ENCODE assay signal across 20 cellular contexts in genomic region chr16:66932076-66932475, GRCh38. TPM values are rescaled to one million over a fixed set of nuclear protein-coding genes. Genes with fewer than 3 reads are reported as not detected.
DNase-seq lines count a peak whose midpoint lies in the region; ATAC-seq, FAIRE-seq and TF ChIP-seq lines count a peak whose summit lies in the region.
"Had no signal": no experiment of that assay in that cellular context is flagged by ENCODE, and none has a peak within 500 bp of the region (broad histone marks: within the 10 kb centered on the region; RNA-seq: fewer than 3 reads in every experiment).

No MANE protein-coding gene starts in this region.

- DNase-seq in T-helper 1 cell, result no peak
- DNase-seq in K562 (ENCODE audit: extremely low read depth in 1 of 4, low spot score in 3 of 4), result peak in 1 of 4 experiments; percentile 45
- DNase-seq in neural crest cell (ENCODE audit: low read depth, low spot score), result no peak
- no peak for DNase-seq in PC-9
- no peak for DNase-seq in Ammon's horn (ENCODE audit: low spot score)
- DNase-seq in activated CD8-positive, alpha-beta memory T cell treated with anti-CD3 and anti-CD28 coated beads, Interleukin-2, amount 50 U/mL, for 4 hours, result no peak
- DNase-seq: 8988T; central memory CD4-positive, alpha-beta T cell; foreskin keratinocyte; NCI-H1694; NCI-H446 treated with DMSO at 0.1 percent for 48 hours; SJCRH30; stimulated activated CD4-positive, alpha-beta T cell treated with anti-CD3 and anti-CD28 coated beads, Interleukin-2, amount 100 ng/mL, for 24 hours had no signal

- no peak overlapping the region for H3K4me2 ChIP-seq in K562 (ENCODE audit: insufficient read depth, low read length)
- no peak overlapping the region for H3K4me2 ChIP-seq in PC-9

- H3K79me2 ChIP-seq in K562 (ENCODE audit: control insufficient read depth, insufficient read depth, low read length), result peaks cover 46% of the 10 kb centered on the region
- H3K79me2 ChIP-seq in PC-9 (ENCODE audit: low read depth), result peaks cover 39% of the 10 kb centered on the region

- H3K27ac ChIP-seq in HEK293 (ENCODE audit: extremely low read depth, low read depth, low read length) (no peak overlapping the region), K562 (ENCODE audit: extremely low read depth, low read depth, low read length) (no peak overlapping the region), PC-9 (no peak overlapping the region)
- H3K27ac ChIP-seq: foreskin keratinocyte, SJCRH30, thoracic aorta had no signal

- no peak for TF ChIP-seq RAD21 in K562 (CRISPR knock-in tag; conservative IDR thresholded peaks at IDR 0.05 in 1 of 2, IDR thresholded peaks at IDR 0.05 in 1 of 2)

- TF ChIP-seq EP300 in K562 (IDR thresholded peaks at IDR 0.05; ENCODE audit: low read length), result no peak

- peak; percentile 15 for FAIRE-seq in K562 (lab: Jason Lieb, UNC)
- FAIRE-seq: H54 had no signal

- CTCF ChIA-PET in HEK293 (lab: Yijun Ruan, JAX), result interaction anchor here (1.0 to 3.0 kb wide), 2 partner anchors 22 to 37 kb away, joined by 3 to 23 read pairs; no protein-coding TSS in a partner anchor
- CTCF ChIA-PET in K562 (lab: Yijun Ruan, JAX; ENCODE audit: low intra/inter-chr PET ratio), result no interaction called here
- CTCF ChIA-PET in PC-9 (lab: Charles Lee), result no interaction called here

- no peaks in the 10 kb centered on the region for H3K9me3 ChIP-seq in HEK293 (ENCODE audit: control insufficient read depth, insufficient read depth, low read depth, low read length)
- H3K9me3 ChIP-seq in K562 (replicated peaks; ENCODE audit: control insufficient read depth, insufficient read depth, low read depth, low read length), result no peaks in the 10 kb centered on the region
- no peaks in the 10 kb centered on the region for H3K9me3 ChIP-seq in PC-9 (ENCODE audit: insufficient read depth, low read depth)
- H3K9me3 ChIP-seq: SJCRH30, thoracic aorta had no signal

- H3K27me3 Mint-ChIP-seq in T-helper 1 cell treated with Interleukin-12 subunit alpha and Interleukin-12 subunit beta and Interleukin-4 antibody, amounts not matched to agents 30 μg/mL and 1 μg/mL, for 36 hours (ENCODE audit: low read depth), result no peaks in the 10 kb centered on the region
- peaks cover 19% of the 10 kb centered on the region for H3K27me3 Mint-ChIP-seq in neural crest cell (ENCODE audit: low read depth)

- intact Hi-C loops in K562 (cut with micrococcal nuclease) (no loop called here), PC-9 (cut with micrococcal nuclease; ENCODE audit: unreplicated experiment) (loop anchor here (10.0 kb wide), 1 partner anchor 417 kb away; no protein-coding TSS in a partner anchor)

- 45% methylated on average over 4 of the region's 4 CpGs for WGBS in K562 (ENCODE audit: insufficient coverage, low coverage, missing lambda C conversion rate)

- H3K9me3 Mint-ChIP-seq in T-helper 1 cell treated with Interleukin-12 subunit alpha and Interleukin-12 subunit beta and Interleukin-4 antibody, amounts not matched to agents 30 μg/mL and 1 μg/mL, for 36 hours, result no peaks in the 10 kb centered on the region
- no peaks in the 10 kb centered on the region for H3K9me3 Mint-ChIP-seq in neural crest cell

- in situ Hi-C loops in K562 (cut with MboI), result loop anchor here (5.0 kb wide), 1 partner anchor 35 kb away; no protein-coding TSS in a partner anchor

- H3K4me3 ChIP-seq in HEK293 (ENCODE audit: low read depth, low read length), result no peak overlapping the region
- H3K4me3 ChIP-seq in K562, result no peak overlapping the region
- no peak overlapping the region for H3K4me3 ChIP-seq in PC-9
- H3K4me3 ChIP-seq: SJCRH30, thoracic aorta had no signal

- no peak for ATAC-seq in K562
- ATAC-seq: foreskin keratinocyte, sciatic nerve had no signal

- no peak for TF ChIP-seq CTCF in HEK293 (tag by site-specific recombination; IDR thresholded peaks at IDR 0.05)
- TF ChIP-seq CTCF in K562 (IDR thresholded peaks at IDR 0.05 in 2 of 3, conservative IDR thresholded peaks at IDR 0.05 in 1 of 3; ENCODE audit: insufficient read depth in 2 of 3, low read depth in 1 of 3, low read length in 3 of 3), result no peak
- TF ChIP-seq CTCF in neural crest cell (conservative IDR thresholded peaks at IDR 0.05), result no peak
- no peak for TF ChIP-seq CTCF in PC-9 (conservative IDR thresholded peaks at IDR 0.05)

- peaks cover 2% of the 10 kb centered on the region; the same call in 1 of the 2 replicates for H3K4me1 ChIP-seq in HEK293 (ENCODE audit: control insufficient read depth, insufficient read depth, low read length)
- H3K4me1 ChIP-seq in K562 (replicated peaks in 1 of 2; ENCODE audit: control insufficient read depth in 2 of 2, insufficient read depth in 2 of 2, low read length in 2 of 2), result peaks cover 21 to 48% of the 10 kb centered on the region in 2 experiments
- peaks cover 64% of the 10 kb centered on the region for H3K4me1 ChIP-seq in PC-9 (replicated peaks; ENCODE audit: insufficient read depth)

- peaks cover 38% of the 10 kb centered on the region for H3F3A ChIP-seq in PC-9 (ENCODE audit: insufficient read depth, low read depth)

- BruUV-seq in K562 (replicated peaks; lab: Mats Ljungman, UMichigan) (no TSS peak), PC-9 (replicated peaks; lab: Mats Ljungman, UMichigan) (no TSS peak)

- H3K27me3 ChIP-seq in K562 (ENCODE audit: control insufficient read depth in 2 of 2, insufficient read depth in 2 of 2, low read length in 2 of 2) (no peaks in the 10 kb centered on the region), PC-9 (ENCODE audit: insufficient read depth, low read depth) (no peaks in the 10 kb centered on the region)
- H3K27me3 ChIP-seq: foreskin keratinocyte, SJCRH30 had no signal

- peaks cover 4 to 18% of the 10 kb centered on the region in 2 experiments; a peak in 2 of 3 replicates for H3K36me3 ChIP-seq in HEK293 (ENCODE audit: control insufficient read depth in 2 of 2, insufficient read depth in 1 of 2, low read length in 2 of 2)
- H3K36me3 ChIP-seq in K562 (ENCODE audit: control insufficient read depth, insufficient read depth, low read length), result peaks cover 28% of the 10 kb centered on the region; the same call in 2 of the 3 replicates
- no peaks in the 10 kb centered on the region for H3K36me3 ChIP-seq in PC-9 (ENCODE audit: low read depth)
- H3K36me3 ChIP-seq: SJCRH30, thoracic aorta had no signal

- H3K9me2 ChIP-seq in PC-9 (ENCODE audit: insufficient read depth), result no peaks in the 10 kb centered on the region

- H2AFZ ChIP-seq in K562 (ENCODE audit: low read depth, low read length) (no peak overlapping the region), PC-9 (no peak overlapping the region)

- peaks cover 5% of the 10 kb centered on the region; the same call in 1 of the 2 replicates for H4K20me1 ChIP-seq in K562 (replicated peaks; ENCODE audit: control insufficient read depth, insufficient read depth, low read length)
- peaks cover 7% of the 10 kb centered on the region; the same call in 1 of the 2 replicates for H4K20me1 ChIP-seq in PC-9 (ENCODE audit: insufficient read depth)

- POLR2A ChIA-PET in HEK293 (lab: Yijun Ruan, JAX), result no interaction called here
- POLR2A ChIA-PET in K562 (lab: Yijun Ruan, JAX), result interaction anchor here (0.5 to 2.8 kb wide), 5 partner anchors 11 to 38 kb away, joined by 3 to 11 read pairs (median 4); no protein-coding TSS in a partner anchor
- POLR2A ChIA-PET in PC-9 (lab: Charles Lee; ENCODE audit: unreplicated experiment), result no interaction called here

- H3K4me3 Mint-ChIP-seq in T-helper 1 cell treated with Interleukin-12 subunit alpha and Interleukin-12 subunit beta and Interleukin-4 antibody, amounts not matched to agents 30 μg/mL and 1 μg/mL, for 36 hours, result peak overlapping the region; percentile 97
- H3K4me3 Mint-ChIP-seq in neural crest cell, result peak overlapping the region; percentile 97

- peak overlapping the region; percentile 32 for H3K27ac Mint-ChIP-seq in T-helper 1 cell treated with Interleukin-12 subunit alpha and Interleukin-12 subunit beta and Interleukin-4 antibody, amounts not matched to agents 30 μg/mL and 1 μg/mL, for 36 hours
- no peak overlapping the region for H3K27ac Mint-ChIP-seq in neural crest cell (ENCODE audit: unreplicated experiment)

- H3K36me3 Mint-ChIP-seq in T-helper 1 cell treated with Interleukin-12 subunit alpha and Interleukin-12 subunit beta and Interleukin-4 antibody, amounts not matched to agents 30 μg/mL and 1 μg/mL, for 36 hours (ENCODE audit: low read depth), result peaks cover 24% of the 10 kb centered on the region
- no peaks in the 10 kb centered on the region for H3K36me3 Mint-ChIP-seq in neural crest cell (ENCODE audit: low read depth)

- 0 out of 4 replicates have a peak overlapping the region, but pooled peaks of 1 of the 2 experiments have one; percentile 54 for H3K9ac ChIP-seq in K562 (ENCODE audit: insufficient read depth in 1 of 2, low read depth in 2 of 2, low read length in 2 of 2)

- peaks cover 38% of the 10 kb centered on the region for H3K4me1 Mint-ChIP-seq in T-helper 1 cell treated with Interleukin-12 subunit alpha and Interleukin-12 subunit beta and Interleukin-4 antibody, amounts not matched to agents 30 μg/mL and 1 μg/mL, for 36 hours (ENCODE audit: low read depth)
- peaks cover 38% of the 10 kb centered on the region for H3K4me1 Mint-ChIP-seq in neural crest cell

- peaks cover 4% of the 10 kb centered on the region for H3K9me1 ChIP-seq in K562 (ENCODE audit: control insufficient read depth, insufficient read depth, low read length)

- TF ChIP-seq POLR2A in K562 (conservative IDR thresholded peaks at IDR 0.05), result no peak

RNA-seq across cellular contexts. Expression of gene CIAO2B, which starts 2.1 kb away (rescaled TPM):
- total RNA-seq in K562 (2011; cell fraction: chromatin; rRNA removed; ENCODE audit: low replicate concordance), result 10.4 and 40.1 TPM in 2 replicates
- 65.7 and 75.7 TPM in 2 replicates for total RNA-seq in K562 (2011; cell fraction: nucleolus; rRNA removed)
- total RNA-seq in K562 (2011; cell fraction: nucleoplasm; rRNA removed), result 39.2 and 45.6 TPM in 2 replicates
- total RNA-seq in K562 (2014; rRNA removed) (147 and 189 TPM in 2 replicates), K562 (2014; rRNA removed; fragmentation: Illumina TruSeq; extraction: Trizol) (57.6 and 86.8 TPM in 2 replicates), K562 (2015; rRNA removed; fragmentation: Illumina TruSeq; extraction: Trizol) (104 and 111 TPM in 2 replicates), K562 (2021) (99.4 and 104 TPM in 2 replicates), neural crest cell (73.8 and 77.5 TPM in 2 replicates), PC-9 (2021) (81.7 and 87.1 TPM in 2 replicates)
- polyA plus RNA-seq in K562 (2011; rRNA removed) (146 and 161 TPM in 2 replicates), K562 (2014; fragmentation: Illumina TruSeq; extraction: Trizol) (113 and 154 TPM in 2 replicates), K562 (2014; fragmentation: Nextera tagmentation; extraction: Ambion mirVana) (100 to 1,000 TPM; 104 to 122 TPM), K562 (2014; rRNA removed) (182 and 250 TPM in 2 replicates)
- 295 and 471 TPM in 2 replicates for polyA plus RNA-seq in K562 (2011; cell fraction: cytosol; rRNA removed)
- polyA plus RNA-seq in K562 (2011; cell fraction: nucleus; rRNA removed), result 117 and 133 TPM in 2 replicates
- 198 and 206 TPM in 2 replicates for polyA plus RNA-seq in K562 (2012)
- 67.2 and 95.6 TPM in 2 replicates for polyA minus RNA-seq in K562 (2011; rRNA and poly(A)+ RNA removed)
- 68.9 and 80.4 TPM in 2 replicates for polyA minus RNA-seq in K562 (2011; cell fraction: cytosol; rRNA and poly(A)+ RNA removed)
- 16.6 and 19.4 TPM in 2 replicates for polyA minus RNA-seq in K562 (2011; cell fraction: nucleus; rRNA and poly(A)+ RNA removed)

RNA-seq across cellular contexts. Expression of gene CES2, which starts 3.2 kb away (rescaled TPM):
- total RNA-seq in K562 (2011; cell fraction: chromatin; rRNA removed; ENCODE audit: low replicate concordance), result 47.2 and 114 TPM in 2 replicates
- 82.2 and 90.6 TPM in 2 replicates for total RNA-seq in K562 (2011; cell fraction: nucleolus; rRNA removed)
- 50.4 and 59.2 TPM in 2 replicates for total RNA-seq in K562 (2011; cell fraction: nucleoplasm; rRNA removed)
- 35.0 and 38.1 TPM in 2 replicates for total RNA-seq in K562 (2014; rRNA removed)
- total RNA-seq in K562 (2014; rRNA removed; fragmentation: Illumina TruSeq; extraction: Trizol), result 15.2 and 16.8 TPM in 2 replicates
- 23.6 and 24.4 TPM in 2 replicates for total RNA-seq in K562 (2015; rRNA removed; fragmentation: Illumina TruSeq; extraction: Trizol)
- total RNA-seq in K562 (2021), result 33.5 and 37.9 TPM in 2 replicates
- polyA plus RNA-seq in K562 (2011; rRNA removed), result 14.0 and 14.1 TPM in 2 replicates
- 14.0 and 32.8 TPM in 2 replicates for polyA plus RNA-seq in K562 (2011; cell fraction: cytosol; rRNA removed)
- polyA plus RNA-seq in K562 (2011; cell fraction: nucleus; rRNA removed), result 17.8 and 25.2 TPM in 2 replicates
- polyA plus RNA-seq in K562 (2012), result 22.3 and 36.1 TPM in 2 replicates
- 24.9 and 28.4 TPM in 2 replicates for polyA plus RNA-seq in K562 (2014; fragmentation: Illumina TruSeq; extraction: Trizol)
- 1 to 10 TPM; 2.2 to 2.4 TPM for polyA plus RNA-seq in K562 (2014; fragmentation: Nextera tagmentation; extraction: Ambion mirVana)
- polyA plus RNA-seq in K562 (2014; rRNA removed), result 27.7 and 28.3 TPM in 2 replicates
- 11.9 and 18.9 TPM in 2 replicates for polyA minus RNA-seq in K562 (2011; rRNA and poly(A)+ RNA removed)
- 22.0 and 22.2 TPM in 2 replicates for polyA minus RNA-seq in K562 (2011; cell fraction: cytosol; rRNA and poly(A)+ RNA removed)
- polyA minus RNA-seq in K562 (2011; cell fraction: nucleus; rRNA and poly(A)+ RNA removed), result 44.2 and 45.3 TPM in 2 replicates
- 50.1 and 52.5 TPM in 2 replicates for total RNA-seq in neural crest cell
- total RNA-seq in PC-9 (2021), result 32.8 and 35.1 TPM in 2 replicates

RNA-seq across cellular contexts. Expression of gene RRAD, which starts 6.7 kb away (rescaled TPM):
- total RNA-seq in K562 (2011; cell fraction: chromatin; rRNA removed; ENCODE audit: low replicate concordance), result not detected in 2 replicates
- total RNA-seq in K562 (2011; cell fraction: nucleolus; rRNA removed), result 0.79 and 1.2 TPM in 2 replicates
- 0.44 TPM in 1 of 2 replicates, not detected in the other for total RNA-seq in K562 (2011; cell fraction: nucleoplasm; rRNA removed)
- total RNA-seq in K562 (2014; rRNA removed) (0.09 and 0.12 TPM in 2 replicates), K562 (2014; rRNA removed; fragmentation: Illumina TruSeq; extraction: Trizol) (not detected in 2 replicates), K562 (2015; rRNA removed; fragmentation: Illumina TruSeq; extraction: Trizol) (not detected in 2 replicates), K562 (2021) (0.13 and 0.16 TPM in 2 replicates), neural crest cell (0.20 and 0.54 TPM in 2 replicates), PC-9 (2021) (0.24 TPM in 1 of 2 replicates, not detected in the other)
- polyA plus RNA-seq in K562 (2011; rRNA removed) (0.05 and 0.20 TPM in 2 replicates), K562 (2014; fragmentation: Illumina TruSeq; extraction: Trizol) (not detected in 2 replicates), K562 (2014; fragmentation: Nextera tagmentation; extraction: Ambion mirVana) (not detected), K562 (2014; rRNA removed) (0.12 TPM in 1 of 2 replicates, not detected in the other)
- 0.28 and 0.65 TPM in 2 replicates for polyA plus RNA-seq in K562 (2011; cell fraction: cytosol; rRNA removed)
- polyA plus RNA-seq in K562 (2011; cell fraction: nucleus; rRNA removed), result 0.20 and 0.71 TPM in 2 replicates
- polyA plus RNA-seq in K562 (2012), result 0.12 and 1.1 TPM in 2 replicates
- 0.14 TPM in 1 of 2 replicates, not detected in the other for polyA minus RNA-seq in K562 (2011; rRNA and poly(A)+ RNA removed)
- polyA minus RNA-seq in K562 (2011; cell fraction: cytosol; rRNA and poly(A)+ RNA removed), result 0.95 TPM in 1 of 2 replicates, not detected in the other
- polyA minus RNA-seq in K562 (2011; cell fraction: nucleus; rRNA and poly(A)+ RNA removed), result 0.22 TPM in 1 of 2 replicates, not detected in the other

RNA-seq across cellular contexts. Expression of gene CDH16, which starts 13.4 kb away (rescaled TPM):
- total RNA-seq in K562 (2011; cell fraction: chromatin; rRNA removed; ENCODE audit: low replicate concordance), result not detected in 2 replicates
- not detected in 2 replicates for total RNA-seq in K562 (2011; cell fraction: nucleolus; rRNA removed)
- total RNA-seq in K562 (2011; cell fraction: nucleoplasm; rRNA removed), result not detected in 2 replicates
- total RNA-seq in K562 (2014; rRNA removed) (not detected in 2 replicates), K562 (2014; rRNA removed; fragmentation: Illumina TruSeq; extraction: Trizol) (not detected in 2 replicates), K562 (2015; rRNA removed; fragmentation: Illumina TruSeq; extraction: Trizol) (not detected in 2 replicates), K562 (2021) (not detected in 2 replicates), neural crest cell (not detected in 2 replicates), PC-9 (2021) (not detected in 2 replicates)
- polyA plus RNA-seq in K562 (2011; rRNA removed) (not detected in 2 replicates), K562 (2014; fragmentation: Illumina TruSeq; extraction: Trizol) (not detected in 2 replicates), K562 (2014; fragmentation: Nextera tagmentation; extraction: Ambion mirVana) (not detected), K562 (2014; rRNA removed) (not detected in 2 replicates)
- polyA plus RNA-seq in K562 (2011; cell fraction: cytosol; rRNA removed), result not detected in 2 replicates
- polyA plus RNA-seq in K562 (2011; cell fraction: nucleus; rRNA removed), result not detected in 2 replicates
- polyA plus RNA-seq in K562 (2012), result not detected in 2 replicates
- polyA minus RNA-seq in K562 (2011; rRNA and poly(A)+ RNA removed), result not detected in 2 replicates
- polyA minus RNA-seq in K562 (2011; cell fraction: cytosol; rRNA and poly(A)+ RNA removed), result not detected in 2 replicates
- not detected in 2 replicates for polyA minus RNA-seq in K562 (2011; cell fraction: nucleus; rRNA and poly(A)+ RNA removed)
- total RNA-seq: foreskin keratinocyte, M059J, sciatic nerve, SJCRH30, thoracic aorta had no signal
- polyA plus RNA-seq: liver had no signal

RNA-seq across cellular contexts. Expression of gene CES3, which starts 29.0 kb away (rescaled TPM):
- 3.7 and 10.0 TPM in 2 replicates for total RNA-seq in K562 (2011; cell fraction: chromatin; rRNA removed; ENCODE audit: low replicate concordance)
- total RNA-seq in K562 (2011; cell fraction: nucleolus; rRNA removed), result 6.3 and 12.5 TPM in 2 replicates
- total RNA-seq in K562 (2011; cell fraction: nucleoplasm; rRNA removed), result 4.3 and 6.3 TPM in 2 replicates
- total RNA-seq in K562 (2014; rRNA removed), result 0.68 and 2.0 TPM in 2 replicates
- total RNA-seq in K562 (2014; rRNA removed; fragmentation: Illumina TruSeq; extraction: Trizol), result 0.61 and 0.65 TPM in 2 replicates
- 1.0 and 1.7 TPM in 2 replicates for total RNA-seq in K562 (2015; rRNA removed; fragmentation: Illumina TruSeq; extraction: Trizol)
- 2.2 and 2.8 TPM in 2 replicates for total RNA-seq in K562 (2021)
- polyA plus RNA-seq in K562 (2011; rRNA removed), result 0.60 and 4.4 TPM in 2 replicates
- polyA plus RNA-seq in K562 (2011; cell fraction: cytosol; rRNA removed), result 0.57 and 2.3 TPM in 2 replicates
- polyA plus RNA-seq in K562 (2011; cell fraction: nucleus; rRNA removed), result 8.2 and 24.8 TPM in 2 replicates
- polyA plus RNA-seq in K562 (2012), result 1.2 and 3.3 TPM in 2 replicates
- polyA plus RNA-seq in K562 (2014; fragmentation: Illumina TruSeq; extraction: Trizol), result 0.98 and 1.2 TPM in 2 replicates
- polyA plus RNA-seq in K562 (2014; fragmentation: Nextera tagmentation; extraction: Ambion mirVana), result under 1 TPM; 0.06 TPM
- polyA plus RNA-seq in K562 (2014; rRNA removed), result 1.3 and 3.1 TPM in 2 replicates
- polyA minus RNA-seq in K562 (2011; rRNA and poly(A)+ RNA removed), result 1.1 and 2.1 TPM in 2 replicates
- 2.2 TPM in 1 of 2 replicates, not detected in the other for polyA minus RNA-seq in K562 (2011; cell fraction: cytosol; rRNA and poly(A)+ RNA removed)
- polyA minus RNA-seq in K562 (2011; cell fraction: nucleus; rRNA and poly(A)+ RNA removed), result 3.6 and 18.4 TPM in 2 replicates
- 2.4 and 3.2 TPM in 2 replicates for total RNA-seq in neural crest cell
- total RNA-seq in PC-9 (2021), result 9.1 and 10.1 TPM in 2 replicates
